In genomic region chr13:98233127-98233526, GRCh38 we compare ENCODE assay signal across 21 cellular contexts. TPM values are rescaled to one million over a fixed set of nuclear protein-coding genes. Genes with fewer than 3 reads are reported as not detected.
"Had no signal": no experiment of that assay in that cellular context is flagged by ENCODE, and none has a peak within 500 bp of the region (broad histone marks: within the 10 kb centered on the region; RNA-seq: fewer than 3 reads in every experiment).

No MANE protein-coding gene starts in this region.

- H3K36me3 ChIP-seq: gastrocnemius medialis, lower lobe of right lung, stomach, thoracic aorta, vagina had no signal

- H3K27me3 ChIP-seq: gastrocnemius medialis, heart right ventricle, stomach, vagina had no signal

- H3K4me1 Mint-ChIP-seq: activated B cell treated with CpG ODN at 0.5 μM for 24 hours; activated T-helper 17 cell treated with anti-CD3 and anti-CD28 coated beads, Interleukin-2, amount 50 U/mL, for 72 hours; naive thymus-derived CD4-positive, alpha-beta T cell had no signal

- H3K27ac ChIP-seq: coronary artery, gastrocnemius medialis, stomach, thoracic aorta, vagina had no signal

- DNase-seq: activated B cell treated with CpG ODN at 0.5 μM for 24 hours; activated CD4-positive, alpha-beta T cell treated with anti-CD3 and anti-CD28 coated beads, Interleukin-2, amount 50 U/mL, for 1 hour; activated naive CD4-positive, alpha-beta T cell treated with anti-CD3 and anti-CD28 coated beads for 36 hours; activated T-cell treated with anti-CD3 and anti-CD28 coated beads for 4 hours; caudate nucleus; effector CD8-positive, alpha-beta T cell; gastrocnemius medialis; heart right ventricle; lower lobe of right lung; naive thymus-derived CD4-positive, alpha-beta T cell; nucleus accumbens; stomach had no signal

- H3K4me3 ChIP-seq: coronary artery, gastrocnemius medialis, lower lobe of right lung, stomach, thoracic aorta, vagina had no signal

- H3K9me3 Mint-ChIP-seq: activated B cell treated with CpG ODN at 0.5 μM for 24 hours; activated naive CD4-positive, alpha-beta T cell treated with anti-CD3 and anti-CD28 coated beads for 36 hours; activated T-helper 17 cell treated with anti-CD3 and anti-CD28 coated beads, Interleukin-2, amount 50 U/mL, for 72 hours had no signal

- H3K36me3 Mint-ChIP-seq: naive thymus-derived CD4-positive, alpha-beta T cell had no signal

- H3K9me3 ChIP-seq: gastrocnemius medialis, lower lobe of right lung, stomach, thoracic aorta, vagina had no signal

- H3K4me1 ChIP-seq: gastrocnemius medialis had no signal

- H3K4me3 Mint-ChIP-seq: activated B cell treated with CpG ODN at 0.5 μM for 24 hours; activated naive CD4-positive, alpha-beta T cell treated with anti-CD3 and anti-CD28 coated beads for 36 hours; activated T-helper 17 cell treated with anti-CD3 and anti-CD28 coated beads, Interleukin-2, amount 50 U/mL, for 72 hours; naive thymus-derived CD4-positive, alpha-beta T cell had no signal

- H3K27ac Mint-ChIP-seq: activated B cell treated with CpG ODN at 0.5 μM for 24 hours; activated naive CD4-positive, alpha-beta T cell treated with anti-CD3 and anti-CD28 coated beads for 36 hours; activated T-helper 17 cell treated with anti-CD3 and anti-CD28 coated beads, Interleukin-2, amount 50 U/mL, for 72 hours; naive thymus-derived CD4-positive, alpha-beta T cell had no signal

RNA-seq across cellular contexts. Expression of gene RNF113B, which starts 56.1 kb away (rescaled TPM):
- total RNA-seq: activated B cell treated with CpG ODN at 0.5 μM for 24 hours; activated CD8-positive, alpha-beta memory T cell treated with anti-CD3 and anti-CD28 coated beads for 36 hours; activated naive CD4-positive, alpha-beta T cell treated with anti-CD3 and anti-CD28 coated beads for 36 hours; activated T-helper 17 cell treated with anti-CD3 and anti-CD28 coated beads, Interleukin-2, amount 50 U/mL, for 72 hours; gastrocnemius medialis; heart right ventricle; lower lobe of right lung; mononuclear cell; naive thymus-derived CD4-positive, alpha-beta T cell; skeletal muscle tissue; stomach; T-helper 1 cell treated with Interleukin-12 subunit alpha and Interleukin-12 subunit beta and Interleukin-4 antibody, amounts not matched to agents 30 ng/mL and 1 ng/mL, for 36 hours; thoracic aorta; vagina had no signal
- polyA plus RNA-seq: heart right ventricle; keratinocyte; naive thymus-derived CD4-positive, alpha-beta T cell; stomach had no signal
